In the genomic region with DNA sequence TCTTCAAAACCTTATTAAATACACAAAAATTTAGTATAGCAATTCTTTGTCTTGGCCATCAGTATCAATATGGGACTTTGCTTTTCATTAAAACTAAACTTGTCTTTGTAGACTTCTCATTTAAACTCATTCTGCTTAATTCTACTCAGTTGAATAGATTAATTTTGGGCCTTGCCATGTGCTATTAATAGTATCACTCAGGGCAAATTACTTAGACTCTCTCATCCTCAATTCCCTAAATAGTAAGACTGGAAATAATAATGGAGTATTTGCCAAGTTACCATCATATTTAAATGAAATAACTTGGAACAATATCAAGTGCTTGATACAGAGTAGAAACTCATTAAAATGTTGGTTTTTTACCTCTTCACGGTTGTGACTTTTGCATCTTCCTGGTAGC, we compare ENCODE assay signal across 11 cellular contexts. TPM values are rescaled to one million over a fixed set of nuclear protein-coding genes. Genes with fewer than 3 reads are reported as not detected.
"Had no signal": no experiment of that assay in that cellular context is flagged by ENCODE, and none has a peak within 500 bp of the region (broad histone marks: within the 10 kb centered on the region; RNA-seq: fewer than 3 reads in every experiment).

No MANE protein-coding gene starts in this region.

- H3K4me1 Mint-ChIP-seq: IgD-negative memory B cell had no signal

- H3K27ac ChIP-seq: GM23248, HL-60 had no signal

- H3K36me3 ChIP-seq: HAP-1 had no signal

- H3K9me3 ChIP-seq: HAP-1 had no signal

- ATAC-seq: HCT116, HepG2 had no signal

- DNase-seq: GM23248, GOT3, H7, HFFc6, KBM-7 had no signal

- H3K27me3 Mint-ChIP-seq: IgD-negative memory B cell had no signal

- H3K4me3 ChIP-seq: GM23248, HAP-1 had no signal

- H3K4me3 Mint-ChIP-seq: HFFc6, IgD-negative memory B cell had no signal

- H3K9ac ChIP-seq: GM23248 had no signal

- H3K4me1 ChIP-seq: HAP-1 had no signal

- H3K27ac Mint-ChIP-seq: HFFc6, IgD-negative memory B cell had no signal

- H3K9me3 Mint-ChIP-seq: HFFc6 had no signal

RNA-seq across cellular contexts. Expression of gene HOOK1, which starts 13.4 kb away (rescaled TPM):
- total RNA-seq: GM23248, HFFc6, HT1080 had no signal
- polyA plus RNA-seq: GM23248 had no signal
